In the genomic region with DNA sequence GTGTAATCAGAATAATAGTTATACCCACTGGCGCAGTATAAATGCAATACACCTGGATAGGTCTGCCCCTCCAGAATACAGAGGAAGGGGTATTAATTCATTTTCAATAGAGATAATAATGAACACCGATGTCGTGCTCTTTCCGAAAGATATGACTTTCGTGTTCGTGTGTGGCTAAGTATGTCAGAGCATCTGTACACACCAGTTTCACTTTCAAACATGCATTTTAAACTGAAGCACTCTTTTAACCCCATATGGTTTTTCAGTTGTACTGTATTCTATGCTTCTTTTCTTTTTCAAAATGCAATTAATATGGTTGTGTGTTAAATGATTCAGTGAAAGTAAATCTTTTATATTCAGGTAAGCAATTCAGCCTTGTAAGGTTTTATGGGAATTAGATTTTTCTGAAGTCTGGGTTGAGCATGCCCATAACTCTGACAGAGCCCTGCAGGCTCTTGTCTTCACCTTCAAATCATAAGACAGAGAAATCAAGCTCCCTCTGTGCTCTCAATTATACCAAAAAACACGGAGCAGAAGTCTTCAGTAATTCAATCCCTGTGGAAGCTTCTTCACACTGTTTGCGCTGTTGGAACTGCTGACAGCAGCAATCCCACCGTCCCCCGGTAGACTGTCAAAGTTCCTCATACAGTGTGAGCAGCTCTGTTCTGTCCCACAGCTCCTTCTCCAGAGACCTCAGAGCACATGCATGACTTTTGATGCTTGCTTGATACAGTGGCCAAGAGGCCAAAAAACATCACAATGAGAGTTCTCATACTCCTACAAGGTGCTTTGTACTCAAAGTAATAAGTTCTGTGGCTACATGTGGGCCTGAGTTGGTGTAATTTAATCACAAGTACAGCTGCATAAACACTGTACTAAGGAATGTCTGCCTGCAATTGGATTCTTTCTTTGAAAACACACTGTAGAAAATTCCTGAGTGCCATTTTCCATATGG, we compare ENCODE assay signal across 8 cellular contexts.
DNase-seq lines count a peak whose midpoint lies in the region; ATAC-seq and TF ChIP-seq lines count a peak whose summit lies in the region.

No MANE protein-coding gene starts in this region.

- no peak overlapping the region for H4K8ac ChIP-seq in H9 (replicated peaks; ENCODE audit: insufficient read length, low read depth, low read length)

- H2AFZ ChIP-seq in H9 (ENCODE audit: low read length): no peak overlapping the region

- no peak overlapping the region for H3K27ac Mint-ChIP-seq in activated naive CD4-positive, alpha-beta T cell treated with anti-CD3 and anti-CD28 coated beads, Interleukin-2, amount 10 ng/mL, durations not matched to agents 7 days and 5 days
- H3K27ac Mint-ChIP-seq in T-helper 2 cell treated with Interferon-gamma antibody and Interleukin-4, amounts not matched to agents 5 μg/mL and 100 μg/mL, for 36 hours: peak overlapping the region; percentile 76
- peak overlapping the region; percentile 42 for H3K27ac Mint-ChIP-seq in stimulated activated naive CD8-positive, alpha-beta T cell treated with anti-CD3 and anti-CD28 coated beads, Interleukin-15, Interleukin-2, amounts not matched to agents 100 ng/mL and 50 ng/mL, for 24 hours
- H3K27ac Mint-ChIP-seq in H9: no peak overlapping the region; a peak in 2 of 7 replicates

- no peak overlapping the region for H3K18ac ChIP-seq in H9 (ENCODE audit: insufficient read length, low read depth, low read length)

- no peaks in the 10 kb centered on the region for H3K36me3 ChIP-seq in cardiac muscle cell

- peak; percentile 87 for ATAC-seq in HG02943 (IDR thresholded peaks at IDR 0.05; ENCODE audit: low read depth, unreplicated experiment)

- CTCF ChIA-PET in activated naive CD4-positive, alpha-beta T cell treated with anti-CD3 and anti-CD28 coated beads, Interleukin-2, amount 10 ng/mL, durations not matched to agents 7 days and 5 days (lab: Charles Lee): no interaction called here

- H3K23me2 ChIP-seq in H9 (ENCODE audit: insufficient read length, low read depth, low read length, poor library complexity, severe bottlenecking): no peaks in the 10 kb centered on the region

- no peak overlapping the region for H3K9ac ChIP-seq in H9 (ENCODE audit: extremely low read depth, insufficient read length, low read length)

- H4K5ac ChIP-seq in H9 (ENCODE audit: insufficient read length, low read depth, low read length): no peak overlapping the region

- no peaks in the 10 kb centered on the region for H3K79me2 ChIP-seq in H9 (ENCODE audit: insufficient read depth, low read length)

- no peak overlapping the region for H3K14ac ChIP-seq in H9 (ENCODE audit: insufficient read depth, low read length)

- H3K79me1 ChIP-seq in H9 (ENCODE audit: insufficient read depth, low read depth, low read length, poor library complexity, severe bottlenecking): no peaks in the 10 kb centered on the region

- H3K27me3 ChIP-seq in cardiac muscle cell (no peaks in the 10 kb centered on the region), H9 (ENCODE audit: insufficient read depth, low read length) (no peaks in the 10 kb centered on the region)

- H2BK20ac ChIP-seq in H9 (ENCODE audit: low read depth, low read length, poor library complexity, severe bottlenecking): no peak overlapping the region

- H3K36me3 Mint-ChIP-seq in activated naive CD4-positive, alpha-beta T cell treated with anti-CD3 and anti-CD28 coated beads, Interleukin-2, amount 10 ng/mL, durations not matched to agents 7 days and 5 days: no peaks in the 10 kb centered on the region
- no peaks in the 10 kb centered on the region for H3K36me3 Mint-ChIP-seq in T-helper 2 cell treated with Interferon-gamma antibody and Interleukin-4, amounts not matched to agents 5 μg/mL and 100 μg/mL, for 36 hours (ENCODE audit: low read depth)
- no peaks in the 10 kb centered on the region for H3K36me3 Mint-ChIP-seq in stimulated activated naive CD8-positive, alpha-beta T cell treated with anti-CD3 and anti-CD28 coated beads, Interleukin-15, Interleukin-2, amounts not matched to agents 100 ng/mL and 50 ng/mL, for 24 hours (ENCODE audit: low read depth)
- no peaks in the 10 kb centered on the region for H3K36me3 Mint-ChIP-seq in H9 (ENCODE audit: insufficient read depth in 1 of 3, low read depth in 3 of 3)

- H2BK120ac ChIP-seq in H9 (ENCODE audit: low read depth, low read length, poor library complexity, severe bottlenecking): no peak overlapping the region

- H3K27ac ChIP-seq in cardiac muscle cell (peak overlapping the region; percentile 77), H9 (ENCODE audit: insufficient read length, low read depth, low read length) (no peak overlapping the region)

- H3K9me3 Mint-ChIP-seq in activated naive CD4-positive, alpha-beta T cell treated with anti-CD3 and anti-CD28 coated beads, Interleukin-2, amount 10 ng/mL, durations not matched to agents 7 days and 5 days: no peaks in the 10 kb centered on the region
- no peaks in the 10 kb centered on the region for H3K9me3 Mint-ChIP-seq in T-helper 2 cell treated with Interferon-gamma antibody and Interleukin-4, amounts not matched to agents 5 μg/mL and 100 μg/mL, for 36 hours
- H3K9me3 Mint-ChIP-seq in stimulated activated naive CD8-positive, alpha-beta T cell treated with anti-CD3 and anti-CD28 coated beads, Interleukin-15, Interleukin-2, amounts not matched to agents 100 ng/mL and 50 ng/mL, for 24 hours: no peaks in the 10 kb centered on the region
- no peaks in the 10 kb centered on the region for H3K9me3 Mint-ChIP-seq in H9

- no peak overlapping the region for H3K4me2 ChIP-seq in H9 (ENCODE audit: insufficient read depth, insufficient read length, low read length)

- TF ChIP-seq CTCF in cardiac muscle cell (IDR thresholded peaks at IDR 0.05; ENCODE audit: low read depth, low read length) (no peak), H9 (conservative IDR thresholded peaks at IDR 0.05) (no peak)

- no peaks in the 10 kb centered on the region for H4K20me1 ChIP-seq in H9 (ENCODE audit: control insufficient read depth, insufficient read depth, insufficient read length)

- peaks cover 20% of the 10 kb centered on the region for H3K4me1 Mint-ChIP-seq in activated naive CD4-positive, alpha-beta T cell treated with anti-CD3 and anti-CD28 coated beads, Interleukin-2, amount 10 ng/mL, durations not matched to agents 7 days and 5 days
- H3K4me1 Mint-ChIP-seq in T-helper 2 cell treated with Interferon-gamma antibody and Interleukin-4, amounts not matched to agents 5 μg/mL and 100 μg/mL, for 36 hours (ENCODE audit: low read depth): peaks cover 23% of the 10 kb centered on the region
- H3K4me1 Mint-ChIP-seq in stimulated activated naive CD8-positive, alpha-beta T cell treated with anti-CD3 and anti-CD28 coated beads, Interleukin-15, Interleukin-2, amounts not matched to agents 100 ng/mL and 50 ng/mL, for 24 hours (ENCODE audit: low read depth): peaks cover 26% of the 10 kb centered on the region
- H3K4me1 Mint-ChIP-seq in H9: peaks cover 6 to 16% of the 10 kb centered on the region in 2 experiments

- H4K91ac ChIP-seq in H9 (ENCODE audit: insufficient read length, low read depth, low read length): no peak overlapping the region

- no peak overlapping the region for H2BK12ac ChIP-seq in H9 (ENCODE audit: insufficient read length, low read depth, low read length)

- no peak overlapping the region for H2BK5ac ChIP-seq in H9 (ENCODE audit: insufficient read length, low read length)

- H3K9me3 ChIP-seq in cardiac muscle cell (ENCODE audit: low read depth) (no peaks in the 10 kb centered on the region), H9 (ENCODE audit: control insufficient read depth, low read depth, low read length) (no peaks in the 10 kb centered on the region)

- no peak overlapping the region for H3K23ac ChIP-seq in H9 (ENCODE audit: insufficient read length, low read depth, low read length)

- no peak overlapping the region for H3K4ac ChIP-seq in H9 (ENCODE audit: low read depth, low read length)

- WGBS in H9 (ENCODE audit: extremely low coverage, insufficient read length, low lambda C conversion rate): no CpG with 5 or more reads among the region's 10 CpGs

- DNase-seq in activated naive CD4-positive, alpha-beta T cell treated with anti-CD3 and anti-CD28 coated beads, Interleukin-2, amount 10 ng/mL, durations not matched to agents 7 days and 5 days: no peak
- DNase-seq in activated naive CD4-positive, alpha-beta T cell treated with Interleukin-2 at 50 U/mL for 16 hours: no peak
- DNase-seq in T-helper 2 cell treated with Interferon-gamma antibody and Interleukin-4, amounts not matched to agents 5 μg/mL and 100 μg/mL, for 36 hours (ENCODE audit: low spot score): no peak
- peak; percentile 30 to 43 for DNase-seq in cardiac muscle cell (ENCODE audit: low read depth in 1 of 2, low spot score in 1 of 2)
- DNase-seq in NCI-H2107 treated with DMSO at 0.1 percent for 48 hours (lab: John Stamatoyannopoulos, UW; ENCODE audit: unreplicated experiment): no peak
- no peak for DNase-seq in H9

- H3K4me1 ChIP-seq in cardiac muscle cell (ENCODE audit: low read depth) (peaks cover 59% of the 10 kb centered on the region), H9 (ENCODE audit: insufficient read depth, low read length) (no peaks in the 10 kb centered on the region)

- no peak overlapping the region for H3K4me3 ChIP-seq in cardiac muscle cell

- H3K27me3 Mint-ChIP-seq in activated naive CD4-positive, alpha-beta T cell treated with anti-CD3 and anti-CD28 coated beads, Interleukin-2, amount 10 ng/mL, durations not matched to agents 7 days and 5 days: no peaks in the 10 kb centered on the region
- H3K27me3 Mint-ChIP-seq in T-helper 2 cell treated with Interferon-gamma antibody and Interleukin-4, amounts not matched to agents 5 μg/mL and 100 μg/mL, for 36 hours (ENCODE audit: low read depth): no peaks in the 10 kb centered on the region
- no peaks in the 10 kb centered on the region for H3K27me3 Mint-ChIP-seq in stimulated activated naive CD8-positive, alpha-beta T cell treated with anti-CD3 and anti-CD28 coated beads, Interleukin-15, Interleukin-2, amounts not matched to agents 100 ng/mL and 50 ng/mL, for 24 hours
- no peaks in the 10 kb centered on the region; the same call in 1 of the 2 replicates for H3K27me3 Mint-ChIP-seq in H9 (ENCODE audit: low read depth)

- H3K4me3 Mint-ChIP-seq in activated naive CD4-positive, alpha-beta T cell treated with anti-CD3 and anti-CD28 coated beads, Interleukin-2, amount 10 ng/mL, durations not matched to agents 7 days and 5 days: peak overlapping the region; percentile 57
- H3K4me3 Mint-ChIP-seq in T-helper 2 cell treated with Interferon-gamma antibody and Interleukin-4, amounts not matched to agents 5 μg/mL and 100 μg/mL, for 36 hours: peak overlapping the region; percentile 77
- H3K4me3 Mint-ChIP-seq in stimulated activated naive CD8-positive, alpha-beta T cell treated with anti-CD3 and anti-CD28 coated beads, Interleukin-15, Interleukin-2, amounts not matched to agents 100 ng/mL and 50 ng/mL, for 24 hours: peak overlapping the region; percentile 65
- no peak overlapping the region for H3K4me3 Mint-ChIP-seq in H9

- H3K56ac ChIP-seq in H9 (ENCODE audit: insufficient read length, low read depth, low read length): no peak overlapping the region

- no peak overlapping the region for H2AK5ac ChIP-seq in H9 (ENCODE audit: insufficient read length, low read length)

- H3T11ph ChIP-seq in H9 (ENCODE audit: low read length): no peak overlapping the region

- H2BK15ac ChIP-seq in H9 (ENCODE audit: low read depth, low read length): no peak overlapping the region

Comparison
In these comparisons a context has a peak if more than half of its experiments do, and no peak if none do; other contexts are left out.
1. DNase-seq: peak in cardiac muscle cell (2 of 2); none in activated naive CD4-positive, alpha-beta T cell treated with anti-CD3 and anti-CD28 coated beads, Interleukin-2, amount 10 ng/mL, durations not matched to agents 7 days and 5 days (single experiment), activated naive CD4-positive, alpha-beta T cell treated with Interleukin-2 at 50 U/mL for 16 hours (single experiment), T-helper 2 cell treated with Interferon-gamma antibody and Interleukin-4, amounts not matched to agents 5 μg/mL and 100 μg/mL, for 36 hours (single experiment), NCI-H2107 treated with DMSO at 0.1 percent for 48 hours (single experiment) and H9 (single experiment).
2. H3K27ac Mint-ChIP-seq: peak in T-helper 2 cell treated with Interferon-gamma antibody and Interleukin-4, amounts not matched to agents 5 μg/mL and 100 μg/mL, for 36 hours (single experiment) and stimulated activated naive CD8-positive, alpha-beta T cell treated with anti-CD3 and anti-CD28 coated beads, Interleukin-15, Interleukin-2, amounts not matched to agents 100 ng/mL and 50 ng/mL, for 24 hours (single experiment); none in activated naive CD4-positive, alpha-beta T cell treated with anti-CD3 and anti-CD28 coated beads, Interleukin-2, amount 10 ng/mL, durations not matched to agents 7 days and 5 days (single experiment) and H9 (0 of 3).
3. H3K4me3 Mint-ChIP-seq: peak in activated naive CD4-positive, alpha-beta T cell treated with anti-CD3 and anti-CD28 coated beads, Interleukin-2, amount 10 ng/mL, durations not matched to agents 7 days and 5 days (single experiment), T-helper 2 cell treated with Interferon-gamma antibody and Interleukin-4, amounts not matched to agents 5 μg/mL and 100 μg/mL, for 36 hours (single experiment) and stimulated activated naive CD8-positive, alpha-beta T cell treated with anti-CD3 and anti-CD28 coated beads, Interleukin-15, Interleukin-2, amounts not matched to agents 100 ng/mL and 50 ng/mL, for 24 hours (single experiment); none in H9 (0 of 2).